Comparison of ENCODE assay signal across 8 cellular contexts in the genomic region with DNA sequence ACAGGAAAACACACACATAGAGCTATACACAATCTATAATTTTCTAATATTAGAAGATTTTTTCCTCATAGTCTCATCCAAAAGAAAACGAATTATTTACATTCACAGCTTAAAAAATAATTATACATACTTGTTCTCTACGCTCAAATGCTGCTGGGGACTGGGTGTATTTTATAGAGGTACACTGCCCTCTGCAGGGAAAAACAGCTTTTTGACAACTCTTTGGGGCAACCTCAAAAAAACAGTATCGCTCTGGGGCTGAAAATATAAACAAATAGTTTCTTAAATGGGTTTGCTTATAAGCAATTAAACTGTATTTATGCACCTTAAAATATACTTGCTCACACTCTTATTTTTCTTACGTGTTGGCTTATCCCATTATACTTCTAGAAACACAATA.
DNase-seq lines count a peak whose midpoint lies in the region; TF ChIP-seq lines count a peak whose summit lies in the region.

No MANE protein-coding gene starts in this region.

- no peaks in the 10 kb centered on the region for H3K36me3 ChIP-seq in tibial artery

- TF ChIP-seq CTCF in tibial artery (IDR thresholded peaks at IDR 0.05), result peak; percentile 14 to 18

- no peaks in the 10 kb centered on the region for H3K4me1 ChIP-seq in tibial artery

- H3K9me3 ChIP-seq in tibial artery, result no peaks in the 10 kb centered on the region

- no peak overlapping the region for H3K27ac ChIP-seq in tibial artery

- no peak overlapping the region for H3K4me3 ChIP-seq in tibial artery

- DNase-seq in SIG-M5 treated with dmso at 0.1 percent for 504 hours (lab: John Stamatoyannopoulos, UW; ENCODE audit: unreplicated experiment) (peak; percentile 25), SIG-M5 (lab: John Stamatoyannopoulos, UW) (no peak), NCI-H69 (lab: John Stamatoyannopoulos, UW) (peak; percentile 36), fibroblast of gingiva (ENCODE audit: low read depth) (peak; percentile 7), tibial artery (no peak), T-helper 9 cell (no peak), NCI-H187 treated with DMSO at 0.1 percent for 48 hours (lab: John Stamatoyannopoulos, UW) (no peak)
- no peak for DNase-seq in stimulated activated CD4-positive, alpha-beta T cell treated with anti-CD3 and anti-CD28 coated beads, Interleukin-2, amount 100 ng/mL, for 48 hours

- no peaks in the 10 kb centered on the region for H3K27me3 ChIP-seq in tibial artery

- intact Hi-C loops in tibial artery (cut with DNase I; ENCODE audit: low total_unique reads), result no loop called here

Comparison
In these comparisons a context has a peak if more than half of its experiments do, and no peak if none do; other contexts are left out.
1. DNase-seq: peak in SIG-M5 treated with dmso at 0.1 percent for 504 hours (single experiment), NCI-H69 (single experiment) and fibroblast of gingiva (single experiment); none in SIG-M5 (single experiment), tibial artery (0 of 2), stimulated activated CD4-positive, alpha-beta T cell treated with anti-CD3 and anti-CD28 coated beads, Interleukin-2, amount 100 ng/mL, for 48 hours (0 of 2), T-helper 9 cell (single experiment) and NCI-H187 treated with DMSO at 0.1 percent for 48 hours (single experiment).